Comparison of ENCODE assay signal across 8 cellular contexts in the genomic region with DNA sequence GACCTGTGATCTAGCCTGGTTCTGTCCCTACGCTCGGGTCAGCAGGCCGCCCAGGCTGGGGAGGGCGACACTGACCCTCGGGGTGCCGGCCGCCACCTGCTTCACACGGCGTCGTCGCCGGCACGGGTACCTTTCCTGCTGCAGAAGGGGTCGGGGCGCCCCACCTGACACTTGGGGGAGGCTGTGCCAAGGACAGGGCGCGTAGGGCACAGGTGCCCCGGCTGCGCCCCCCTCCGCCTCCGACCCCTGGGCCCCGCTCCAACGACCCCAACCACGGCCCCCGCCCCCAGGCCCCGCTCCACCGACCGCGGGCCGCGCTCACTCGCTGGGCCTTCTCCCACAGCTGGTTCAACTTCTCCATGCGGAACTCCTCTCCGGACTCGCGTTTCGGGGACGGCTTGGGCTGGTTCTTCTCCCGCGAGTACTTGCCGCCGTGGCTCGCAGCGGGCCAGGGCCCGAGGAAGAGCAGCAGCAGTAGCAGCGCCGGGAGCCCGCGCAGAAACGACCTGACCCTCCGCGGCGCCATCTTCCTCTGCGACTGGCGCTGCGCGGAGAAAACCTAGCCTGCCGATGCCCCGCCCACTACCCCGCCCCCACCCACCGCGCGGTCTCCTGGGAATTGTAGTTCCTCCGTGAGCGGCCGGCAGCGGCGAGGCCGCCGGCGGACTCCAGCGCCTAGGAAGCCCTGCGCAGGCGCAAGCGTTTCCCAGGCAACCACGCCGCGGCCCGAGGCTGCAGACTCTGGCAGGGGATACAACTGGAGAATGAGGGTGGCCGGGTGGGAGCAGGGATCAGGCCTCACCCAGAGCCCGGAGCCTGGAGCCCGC. TPM values are rescaled to one million over a fixed set of nuclear protein-coding genes. Genes with fewer than 3 reads are reported as not detected.
DNase-seq lines count a peak whose midpoint lies in the region; ATAC-seq and TF ChIP-seq lines count a peak whose summit lies in the region.

Gene LRPAP1, minus strand, starts transcription at position 536 of the 827 bp plus-strand sequence. Its CDS starts 10 bp downstream, at position 526.

- TF ChIP-seq CTCF in GM12864 (IDR thresholded peaks at IDR 0.05; ENCODE audit: low read depth, low read length, missing control alignments), result no peak
- TF ChIP-seq CTCF in adrenal gland (IDR thresholded peaks at IDR 0.05), result no peak
- no peak for TF ChIP-seq CTCF in upper lobe of right lung (IDR thresholded peaks at IDR 0.05)

- H3K4me3 ChIP-seq in GM12864 (ENCODE audit: low read depth, low read length), result peak within 1 kb of the TSS; percentile 79
- peak within 1 kb of the TSS; percentile 25 to 76 (median 60) for H3K4me3 ChIP-seq in adrenal gland
- peak within 1 kb of the TSS; percentile 96 for H3K4me3 ChIP-seq in upper lobe of right lung

- intact Hi-C loops in adrenal gland (cut with DNase I) (no loop called here), left cardiac atrium (cut with DNase I) (no loop called here), posterior vena cava (cut with DNase I) (loop anchor here in 1 of 2 donors (5.0 kb wide), 1 partner anchor 235 kb away; the partner anchor contains the start of gene ADRA2C), upper lobe of right lung (cut with DNase I) (no loop called here)

- 0% methylated on average over 2 to 82 of the region's 82 CpGs for WGBS in adrenal gland, 4 donors

- ATAC-seq in HG02678 (IDR thresholded peaks at IDR 0.05; ENCODE audit: unreplicated experiment), result peak; percentile 83
- ATAC-seq in left cardiac atrium, result peak; percentile 95 to 97
- ATAC-seq in upper lobe of right lung, result peak; percentile 96

- H3K36me3 ChIP-seq in adrenal gland (replicated peaks in 1 of 2) (peaks cover 0 to 14% of the 10 kb centered on the region in 2 donors), upper lobe of right lung (peaks cover 10% of the 10 kb centered on the region)

- peak; percentile 87 to 96 for TF ChIP-seq POLR2A in adrenal gland (IDR thresholded peaks at IDR 0.05)

- peak within 1 kb of the TSS in 3 of 5 donors; percentile 44 to 74 (median 56) for H3K27ac ChIP-seq in adrenal gland
- H3K27ac ChIP-seq in upper lobe of right lung, result peak within 1 kb of the TSS; percentile 79

- H3K9me3 ChIP-seq in adrenal gland (replicated peaks in 1 of 3) (no peaks in the 10 kb centered on the region), upper lobe of right lung (no peaks in the 10 kb centered on the region)

- no peaks in the 10 kb centered on the region for H3K27me3 ChIP-seq in adrenal gland
- no peaks in the 10 kb centered on the region for H3K27me3 ChIP-seq in upper lobe of right lung

- peak; percentile 51 for DNase-seq in GM12864 (ENCODE audit: low read depth)
- peak; percentile 48 for DNase-seq in NCI-H1417 treated with DMSO at 0.1 percent for 48 hours (lab: John Stamatoyannopoulos, UW)
- DNase-seq in T-helper 1 cell, result peak; percentile 73 to 87 (median 77)
- peak; percentile 90 to 96 (median 94) for DNase-seq in adrenal gland
- DNase-seq in left cardiac atrium, result peak; percentile 94
- DNase-seq in posterior vena cava (ENCODE audit: low spot score), result peak; percentile 97
- peak; percentile 97 for DNase-seq in upper lobe of right lung

- H3K4me1 ChIP-seq in adrenal gland (replicated peaks in 1 of 2) (peaks cover 15 to 32% of the 10 kb centered on the region in 2 donors), upper lobe of right lung (peaks cover 16% of the 10 kb centered on the region)

RNA-seq across cellular contexts. Expression of gene LRPAP1, which starts in this region (rescaled TPM):
- total RNA-seq in adrenal gland (100 to 1,000 TPM; 169 to 309 (median 193) TPM), left cardiac atrium (100 to 1,000 TPM; 226 to 312 TPM), posterior vena cava (100 to 1,000 TPM in 1 of 2 donors, 10 to 100 TPM in 1; 97.9 to 147 TPM), upper lobe of right lung (195 TPM)
- polyA plus RNA-seq in adrenal gland, result 10 to 100 TPM; 32.9 to 79.6 (median 40.4) TPM

Comparison
In these comparisons a context has a peak if more than half of its experiments do, and no peak if none do; other contexts are left out.
1. Peak in every context shown above with its lines: DNase-seq, ATAC-seq, H3K4me3 ChIP-seq and H3K27ac ChIP-seq.